Comparison of ENCODE assay signal across 1 cellular context in the genomic region with DNA sequence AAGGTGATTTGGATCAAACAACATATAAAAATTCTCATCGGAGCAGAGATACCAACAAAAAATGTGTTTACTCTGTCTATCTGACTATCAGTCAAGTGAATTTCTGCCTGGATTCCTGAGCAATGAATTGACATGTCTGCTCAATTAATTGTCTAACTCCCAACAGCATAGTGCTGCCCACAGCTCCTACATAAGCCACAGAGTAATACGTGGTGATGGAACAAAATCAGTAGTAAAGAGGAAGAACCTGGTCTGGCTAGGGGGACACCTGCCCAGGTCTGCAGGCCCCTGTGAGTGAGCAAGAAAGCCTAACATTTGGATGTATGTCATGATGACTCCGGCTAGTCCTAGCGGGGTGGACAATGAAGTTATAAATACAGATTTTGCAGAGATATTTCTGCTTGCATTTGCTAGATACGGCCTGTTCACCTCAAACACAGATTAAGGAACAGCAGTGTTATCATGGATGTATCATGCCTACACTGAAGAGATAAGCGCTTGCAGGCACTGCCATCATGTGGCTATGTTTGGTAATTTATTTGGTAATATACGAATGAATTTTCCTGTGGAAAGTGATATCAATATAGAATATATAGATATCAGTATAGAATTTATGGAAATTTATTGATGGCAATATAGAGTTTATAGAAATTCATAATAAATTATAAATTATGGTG.
TF ChIP-seq lines count a peak whose summit lies in the region.

No MANE protein-coding gene starts in this region.

TF ChIP-seq in K562, 482 proteins besides CTCF, POLR2A, EP300 and RAD21 (continued from another document and continues in another):
- TF ChIP-seq, protein P1, sequence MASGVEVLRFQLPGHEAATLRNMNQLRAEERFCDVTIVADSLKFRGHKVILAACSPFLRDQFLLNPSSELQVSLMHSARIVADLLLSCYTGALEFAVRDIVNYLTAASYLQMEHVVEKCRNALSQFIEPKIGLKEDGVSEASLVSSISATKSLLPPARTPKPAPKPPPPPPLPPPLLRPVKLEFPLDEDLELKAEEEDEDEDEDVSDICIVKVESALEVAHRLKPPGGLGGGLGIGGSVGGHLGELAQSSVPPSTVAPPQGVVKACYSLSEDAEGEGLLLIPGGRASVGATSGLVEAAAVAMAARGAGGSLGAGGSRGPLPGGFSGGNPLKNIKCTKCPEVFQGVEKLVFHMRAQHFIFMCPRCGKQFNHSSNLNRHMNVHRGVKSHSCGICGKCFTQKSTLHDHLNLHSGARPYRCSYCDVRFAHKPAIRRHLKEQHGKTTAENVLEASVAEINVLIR (CRISPR knock-in tag; IDR thresholded peaks at IDR 0.05): no peak
- TF ChIP-seq, protein P2, sequence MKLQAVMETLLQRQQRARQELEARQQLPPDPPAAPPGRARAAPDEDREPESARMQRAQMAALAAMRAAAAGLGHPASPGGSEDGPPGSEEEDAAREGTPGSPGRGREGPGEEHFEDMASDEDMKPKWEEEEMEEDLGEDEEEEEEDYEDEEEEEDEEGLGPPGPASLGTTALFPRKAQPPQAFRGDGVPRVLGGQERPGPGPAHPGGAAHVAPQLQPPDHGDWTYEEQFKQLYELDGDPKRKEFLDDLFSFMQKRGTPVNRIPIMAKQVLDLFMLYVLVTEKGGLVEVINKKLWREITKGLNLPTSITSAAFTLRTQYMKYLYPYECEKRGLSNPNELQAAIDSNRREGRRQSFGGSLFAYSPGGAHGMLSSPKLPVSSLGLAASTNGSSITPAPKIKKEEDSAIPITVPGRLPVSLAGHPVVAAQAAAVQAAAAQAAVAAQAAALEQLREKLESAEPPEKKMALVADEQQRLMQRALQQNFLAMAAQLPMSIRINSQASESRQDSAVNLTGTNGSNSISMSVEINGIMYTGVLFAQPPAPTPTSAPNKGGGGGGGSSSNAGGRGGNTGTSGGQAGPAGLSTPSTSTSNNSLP (IDR thresholded peaks at IDR 0.05; ENCODE audit: borderline replicate concordance, low read depth, low read length): peak; percentile 82; the same call in 1 of the 2 replicates
- TF ChIP-seq, protein P3, sequence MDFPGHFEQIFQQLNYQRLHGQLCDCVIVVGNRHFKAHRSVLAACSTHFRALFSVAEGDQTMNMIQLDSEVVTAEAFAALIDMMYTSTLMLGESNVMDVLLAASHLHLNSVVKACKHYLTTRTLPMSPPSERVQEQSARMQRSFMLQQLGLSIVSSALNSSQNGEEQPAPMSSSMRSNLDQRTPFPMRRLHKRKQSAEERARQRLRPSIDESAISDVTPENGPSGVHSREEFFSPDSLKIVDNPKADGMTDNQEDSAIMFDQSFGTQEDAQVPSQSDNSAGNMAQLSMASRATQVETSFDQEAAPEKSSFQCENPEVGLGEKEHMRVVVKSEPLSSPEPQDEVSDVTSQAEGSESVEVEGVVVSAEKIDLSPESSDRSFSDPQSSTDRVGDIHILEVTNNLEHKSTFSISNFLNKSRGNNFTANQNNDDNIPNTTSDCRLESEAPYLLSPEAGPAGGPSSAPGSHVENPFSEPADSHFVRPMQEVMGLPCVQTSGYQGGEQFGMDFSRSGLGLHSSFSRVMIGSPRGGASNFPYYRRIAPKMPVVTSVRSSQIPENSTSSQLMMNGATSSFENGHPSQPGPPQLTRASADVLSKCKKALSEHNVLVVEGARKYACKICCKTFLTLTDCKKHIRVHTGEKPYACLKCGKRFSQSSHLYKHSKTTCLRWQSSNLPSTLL (IDR thresholded peaks at IDR 0.05): no peak
- TF ChIP-seq, protein P4, sequence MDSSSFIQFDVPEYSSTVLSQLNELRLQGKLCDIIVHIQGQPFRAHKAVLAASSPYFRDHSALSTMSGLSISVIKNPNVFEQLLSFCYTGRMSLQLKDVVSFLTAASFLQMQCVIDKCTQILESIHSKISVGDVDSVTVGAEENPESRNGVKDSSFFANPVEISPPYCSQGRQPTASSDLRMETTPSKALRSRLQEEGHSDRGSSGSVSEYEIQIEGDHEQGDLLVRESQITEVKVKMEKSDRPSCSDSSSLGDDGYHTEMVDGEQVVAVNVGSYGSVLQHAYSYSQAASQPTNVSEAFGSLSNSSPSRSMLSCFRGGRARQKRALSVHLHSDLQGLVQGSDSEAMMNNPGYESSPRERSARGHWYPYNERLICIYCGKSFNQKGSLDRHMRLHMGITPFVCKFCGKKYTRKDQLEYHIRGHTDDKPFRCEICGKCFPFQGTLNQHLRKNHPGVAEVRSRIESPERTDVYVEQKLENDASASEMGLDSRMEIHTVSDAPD (CRISPR knock-in tag; IDR thresholded peaks at IDR 0.05): no peak
- TF ChIP-seq SMARCE1 (IDR thresholded peaks at IDR 0.05) (no peak), U2AF2 (optimal IDR thresholded peaks at IDR 0.05; ENCODE audit: low read depth, low read length) (no peak), CHD1 (IDR thresholded peaks at IDR 0.05; ENCODE audit: low read length) (no peak), TEAD1 (CRISPR knock-in tag; IDR thresholded peaks at IDR 0.05) (no peak), ZNF583 (CRISPR knock-in tag; IDR thresholded peaks at IDR 0.05) (no peak), RBM34 (IDR thresholded peaks at IDR 0.05; ENCODE audit: borderline replicate concordance, insufficient read depth, low read length) (no peak), TCFL5 (CRISPR knock-in tag; conservative IDR thresholded peaks at IDR 0.05) (no peak), NCOA2 (IDR thresholded peaks at IDR 0.05; ENCODE audit: partially characterized antibody in 2 of 2) (no peak), ZNF41 (CRISPR knock-in tag; conservative IDR thresholded peaks at IDR 0.05) (no peak), SREBF2 (CRISPR knock-in tag; IDR thresholded peaks at IDR 0.05) (no peak), TEAD4 (IDR thresholded peaks at IDR 0.05; ENCODE audit: low read length) (peak; percentile 44), TEAD4 (CRISPR knock-in tag; IDR thresholded peaks at IDR 0.05; ENCODE audit: borderline replicate concordance) (no peak), SRSF9 (IDR thresholded peaks at IDR 0.05; ENCODE audit: borderline replicate concordance, low read depth, low read length) (no peak), SETDB1 (IDR thresholded peaks at IDR 0.05; ENCODE audit: low read length) (no peak), ZNF224 (CRISPR knock-in tag; IDR thresholded peaks at IDR 0.05) (no peak), ZBTB17 (CRISPR knock-in tag; IDR thresholded peaks at IDR 0.05) (no peak), MCM7 (IDR thresholded peaks at IDR 0.05) (no peak), POLR2B (IDR thresholded peaks at IDR 0.05; ENCODE audit: low read depth, partially characterized antibody) (no peak), ZNF121 (CRISPR knock-in tag; conservative IDR thresholded peaks at IDR 0.05) (no peak)
- TF ChIP-seq, protein P5, sequence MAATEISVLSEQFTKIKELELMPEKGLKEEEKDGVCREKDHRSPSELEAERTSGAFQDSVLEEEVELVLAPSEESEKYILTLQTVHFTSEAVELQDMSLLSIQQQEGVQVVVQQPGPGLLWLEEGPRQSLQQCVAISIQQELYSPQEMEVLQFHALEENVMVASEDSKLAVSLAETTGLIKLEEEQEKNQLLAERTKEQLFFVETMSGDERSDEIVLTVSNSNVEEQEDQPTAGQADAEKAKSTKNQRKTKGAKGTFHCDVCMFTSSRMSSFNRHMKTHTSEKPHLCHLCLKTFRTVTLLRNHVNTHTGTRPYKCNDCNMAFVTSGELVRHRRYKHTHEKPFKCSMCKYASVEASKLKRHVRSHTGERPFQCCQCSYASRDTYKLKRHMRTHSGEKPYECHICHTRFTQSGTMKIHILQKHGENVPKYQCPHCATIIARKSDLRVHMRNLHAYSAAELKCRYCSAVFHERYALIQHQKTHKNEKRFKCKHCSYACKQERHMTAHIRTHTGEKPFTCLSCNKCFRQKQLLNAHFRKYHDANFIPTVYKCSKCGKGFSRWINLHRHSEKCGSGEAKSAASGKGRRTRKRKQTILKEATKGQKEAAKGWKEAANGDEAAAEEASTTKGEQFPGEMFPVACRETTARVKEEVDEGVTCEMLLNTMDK (IDR thresholded peaks at IDR 0.05; ENCODE audit: borderline replicate concordance, insufficient read depth, low read depth, low read length, poor library complexity, severe bottlenecking): no peak
- TF ChIP-seq, protein P6, sequence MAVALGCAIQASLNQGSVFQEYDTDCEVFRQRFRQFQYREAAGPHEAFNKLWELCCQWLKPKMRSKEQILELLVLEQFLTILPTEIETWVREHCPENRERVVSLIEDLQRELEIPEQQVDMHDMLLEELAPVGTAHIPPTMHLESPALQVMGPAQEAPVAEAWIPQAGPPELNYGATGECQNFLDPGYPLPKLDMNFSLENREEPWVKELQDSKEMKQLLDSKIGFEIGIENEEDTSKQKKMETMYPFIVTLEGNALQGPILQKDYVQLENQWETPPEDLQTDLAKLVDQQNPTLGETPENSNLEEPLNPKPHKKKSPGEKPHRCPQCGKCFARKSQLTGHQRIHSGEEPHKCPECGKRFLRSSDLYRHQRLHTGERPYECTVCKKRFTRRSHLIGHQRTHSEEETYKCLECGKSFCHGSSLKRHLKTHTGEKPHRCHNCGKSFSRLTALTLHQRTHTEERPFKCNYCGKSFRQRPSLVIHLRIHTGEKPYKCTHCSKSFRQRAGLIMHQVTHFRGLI (CRISPR knock-in tag; IDR thresholded peaks at IDR 0.05): no peak
- TF ChIP-seq, protein P7, sequence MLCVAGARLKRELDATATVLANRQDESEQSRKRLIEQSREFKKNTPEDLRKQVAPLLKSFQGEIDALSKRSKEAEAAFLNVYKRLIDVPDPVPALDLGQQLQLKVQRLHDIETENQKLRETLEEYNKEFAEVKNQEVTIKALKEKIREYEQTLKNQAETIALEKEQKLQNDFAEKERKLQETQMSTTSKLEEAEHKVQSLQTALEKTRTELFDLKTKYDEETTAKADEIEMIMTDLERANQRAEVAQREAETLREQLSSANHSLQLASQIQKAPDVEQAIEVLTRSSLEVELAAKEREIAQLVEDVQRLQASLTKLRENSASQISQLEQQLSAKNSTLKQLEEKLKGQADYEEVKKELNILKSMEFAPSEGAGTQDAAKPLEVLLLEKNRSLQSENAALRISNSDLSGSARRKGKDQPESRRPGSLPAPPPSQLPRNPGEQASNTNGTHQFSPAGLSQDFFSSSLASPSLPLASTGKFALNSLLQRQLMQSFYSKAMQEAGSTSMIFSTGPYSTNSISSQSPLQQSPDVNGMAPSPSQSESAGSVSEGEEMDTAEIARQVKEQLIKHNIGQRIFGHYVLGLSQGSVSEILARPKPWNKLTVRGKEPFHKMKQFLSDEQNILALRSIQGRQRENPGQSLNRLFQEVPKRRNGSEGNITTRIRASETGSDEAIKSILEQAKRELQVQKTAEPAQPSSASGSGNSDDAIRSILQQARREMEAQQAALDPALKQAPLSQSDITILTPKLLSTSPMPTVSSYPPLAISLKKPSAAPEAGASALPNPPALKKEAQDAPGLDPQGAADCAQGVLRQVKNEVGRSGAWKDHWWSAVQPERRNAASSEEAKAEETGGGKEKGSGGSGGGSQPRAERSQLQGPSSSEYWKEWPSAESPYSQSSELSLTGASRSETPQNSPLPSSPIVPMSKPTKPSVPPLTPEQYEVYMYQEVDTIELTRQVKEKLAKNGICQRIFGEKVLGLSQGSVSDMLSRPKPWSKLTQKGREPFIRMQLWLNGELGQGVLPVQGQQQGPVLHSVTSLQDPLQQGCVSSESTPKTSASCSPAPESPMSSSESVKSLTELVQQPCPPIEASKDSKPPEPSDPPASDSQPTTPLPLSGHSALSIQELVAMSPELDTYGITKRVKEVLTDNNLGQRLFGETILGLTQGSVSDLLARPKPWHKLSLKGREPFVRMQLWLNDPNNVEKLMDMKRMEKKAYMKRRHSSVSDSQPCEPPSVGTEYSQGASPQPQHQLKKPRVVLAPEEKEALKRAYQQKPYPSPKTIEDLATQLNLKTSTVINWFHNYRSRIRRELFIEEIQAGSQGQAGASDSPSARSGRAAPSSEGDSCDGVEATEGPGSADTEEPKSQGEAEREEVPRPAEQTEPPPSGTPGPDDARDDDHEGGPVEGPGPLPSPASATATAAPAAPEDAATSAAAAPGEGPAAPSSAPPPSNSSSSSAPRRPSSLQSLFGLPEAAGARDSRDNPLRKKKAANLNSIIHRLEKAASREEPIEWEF (CRISPR knock-in tag; IDR thresholded peaks at IDR 0.05): no peak
- TF ChIP-seq, protein P8, sequence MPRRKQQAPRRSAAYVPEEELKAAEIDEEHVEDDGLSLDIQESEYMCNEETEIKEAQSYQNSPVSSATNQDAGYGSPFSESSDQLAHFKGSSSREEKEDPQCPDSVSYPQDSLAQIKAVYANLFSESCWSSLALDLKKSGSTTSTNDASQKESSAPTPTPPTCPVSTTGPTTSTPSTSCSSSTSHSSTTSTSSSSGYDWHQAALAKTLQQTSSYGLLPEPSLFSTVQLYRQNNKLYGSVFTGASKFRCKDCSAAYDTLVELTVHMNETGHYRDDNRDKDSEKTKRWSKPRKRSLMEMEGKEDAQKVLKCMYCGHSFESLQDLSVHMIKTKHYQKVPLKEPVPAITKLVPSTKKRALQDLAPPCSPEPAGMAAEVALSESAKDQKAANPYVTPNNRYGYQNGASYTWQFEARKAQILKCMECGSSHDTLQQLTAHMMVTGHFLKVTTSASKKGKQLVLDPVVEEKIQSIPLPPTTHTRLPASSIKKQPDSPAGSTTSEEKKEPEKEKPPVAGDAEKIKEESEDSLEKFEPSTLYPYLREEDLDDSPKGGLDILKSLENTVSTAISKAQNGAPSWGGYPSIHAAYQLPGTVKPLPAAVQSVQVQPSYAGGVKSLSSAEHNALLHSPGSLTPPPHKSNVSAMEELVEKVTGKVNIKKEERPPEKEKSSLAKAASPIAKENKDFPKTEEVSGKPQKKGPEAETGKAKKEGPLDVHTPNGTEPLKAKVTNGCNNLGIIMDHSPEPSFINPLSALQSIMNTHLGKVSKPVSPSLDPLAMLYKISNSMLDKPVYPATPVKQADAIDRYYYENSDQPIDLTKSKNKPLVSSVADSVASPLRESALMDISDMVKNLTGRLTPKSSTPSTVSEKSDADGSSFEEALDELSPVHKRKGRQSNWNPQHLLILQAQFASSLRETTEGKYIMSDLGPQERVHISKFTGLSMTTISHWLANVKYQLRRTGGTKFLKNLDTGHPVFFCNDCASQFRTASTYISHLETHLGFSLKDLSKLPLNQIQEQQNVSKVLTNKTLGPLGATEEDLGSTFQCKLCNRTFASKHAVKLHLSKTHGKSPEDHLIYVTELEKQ (CRISPR knock-in tag; IDR thresholded peaks at IDR 0.05): no peak
- TF ChIP-seq, protein P9, sequence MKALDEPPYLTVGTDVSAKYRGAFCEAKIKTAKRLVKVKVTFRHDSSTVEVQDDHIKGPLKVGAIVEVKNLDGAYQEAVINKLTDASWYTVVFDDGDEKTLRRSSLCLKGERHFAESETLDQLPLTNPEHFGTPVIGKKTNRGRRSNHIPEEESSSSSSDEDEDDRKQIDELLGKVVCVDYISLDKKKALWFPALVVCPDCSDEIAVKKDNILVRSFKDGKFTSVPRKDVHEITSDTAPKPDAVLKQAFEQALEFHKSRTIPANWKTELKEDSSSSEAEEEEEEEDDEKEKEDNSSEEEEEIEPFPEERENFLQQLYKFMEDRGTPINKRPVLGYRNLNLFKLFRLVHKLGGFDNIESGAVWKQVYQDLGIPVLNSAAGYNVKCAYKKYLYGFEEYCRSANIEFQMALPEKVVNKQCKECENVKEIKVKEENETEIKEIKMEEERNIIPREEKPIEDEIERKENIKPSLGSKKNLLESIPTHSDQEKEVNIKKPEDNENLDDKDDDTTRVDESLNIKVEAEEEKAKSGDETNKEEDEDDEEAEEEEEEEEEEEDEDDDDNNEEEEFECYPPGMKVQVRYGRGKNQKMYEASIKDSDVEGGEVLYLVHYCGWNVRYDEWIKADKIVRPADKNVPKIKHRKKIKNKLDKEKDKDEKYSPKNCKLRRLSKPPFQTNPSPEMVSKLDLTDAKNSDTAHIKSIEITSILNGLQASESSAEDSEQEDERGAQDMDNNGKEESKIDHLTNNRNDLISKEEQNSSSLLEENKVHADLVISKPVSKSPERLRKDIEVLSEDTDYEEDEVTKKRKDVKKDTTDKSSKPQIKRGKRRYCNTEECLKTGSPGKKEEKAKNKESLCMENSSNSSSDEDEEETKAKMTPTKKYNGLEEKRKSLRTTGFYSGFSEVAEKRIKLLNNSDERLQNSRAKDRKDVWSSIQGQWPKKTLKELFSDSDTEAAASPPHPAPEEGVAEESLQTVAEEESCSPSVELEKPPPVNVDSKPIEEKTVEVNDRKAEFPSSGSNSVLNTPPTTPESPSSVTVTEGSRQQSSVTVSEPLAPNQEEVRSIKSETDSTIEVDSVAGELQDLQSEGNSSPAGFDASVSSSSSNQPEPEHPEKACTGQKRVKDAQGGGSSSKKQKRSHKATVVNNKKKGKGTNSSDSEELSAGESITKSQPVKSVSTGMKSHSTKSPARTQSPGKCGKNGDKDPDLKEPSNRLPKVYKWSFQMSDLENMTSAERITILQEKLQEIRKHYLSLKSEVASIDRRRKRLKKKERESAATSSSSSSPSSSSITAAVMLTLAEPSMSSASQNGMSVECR (CRISPR knock-in tag; IDR thresholded peaks at IDR 0.05): no peak
